16 cellular contexts compared by ENCODE assay signal in genomic region chr10:8513155-8514147, GRCh38.
"Had no signal": no experiment of that assay in that cellular context is flagged by ENCODE, and none has a peak within 500 bp of the region (broad histone marks: within the 10 kb centered on the region; RNA-seq: fewer than 3 reads in every experiment).

No MANE protein-coding gene starts in this region.

- FAIRE-seq: keratinocyte had no signal

- H3K27ac ChIP-seq: left ventricle myocardium inferior, neutrophil, right atrium auricular region, skin epidermis, testis had no signal

- DNase-seq: activated CD4-positive, alpha-beta memory T cell treated with anti-CD3 and anti-CD28 coated beads for 36 hours; activated CD4-positive, CD25-positive, alpha-beta regulatory T cell treated with anti-CD3 and anti-CD28 coated beads, Interleukin-2, amount 50 U/mL, for 72 hours; activated gamma-delta T cell; activated T-cell treated with anti-CD3 and anti-CD28 coated beads, Interleukin-2, amount 50 U/mL, for 48 hours; amygdala; cerebellar nuclear complex; dermis blood vessel endothelial cell; glutamatergic neuron; left ventricle myocardium inferior; stimulated activated CD4-positive, alpha-beta T cell treated with anti-CD3 and anti-CD28 coated beads, Interleukin-4, amount 100 ng/mL, for 4 hours; stimulated activated naive CD8-positive, alpha-beta T cell treated with anti-CD3 and anti-CD28 coated beads, Interleukin-15, amount 100 ng/mL, for 72 hours; testis had no signal

- H3K4me1 ChIP-seq: left ventricle myocardium inferior, right atrium auricular region, testis had no signal

- H3K27me3 ChIP-seq: right atrium auricular region, testis had no signal

- H3K9me3 ChIP-seq: left ventricle myocardium inferior, neutrophil, right atrium auricular region, testis had no signal

- H3K36me3 ChIP-seq: left ventricle myocardium inferior, neutrophil, right atrium auricular region had no signal

- ATAC-seq: stimulated activated naive CD8-positive, alpha-beta T cell treated with anti-CD3 and anti-CD28 coated beads, Interleukin-15, amount 100 ng/mL, for 72 hours had no signal

- H3K4me3 ChIP-seq: left ventricle myocardium inferior, right atrium auricular region, skin epidermis had no signal
